Comparison of ENCODE assay signal across 30 cellular contexts in the genomic region with DNA sequence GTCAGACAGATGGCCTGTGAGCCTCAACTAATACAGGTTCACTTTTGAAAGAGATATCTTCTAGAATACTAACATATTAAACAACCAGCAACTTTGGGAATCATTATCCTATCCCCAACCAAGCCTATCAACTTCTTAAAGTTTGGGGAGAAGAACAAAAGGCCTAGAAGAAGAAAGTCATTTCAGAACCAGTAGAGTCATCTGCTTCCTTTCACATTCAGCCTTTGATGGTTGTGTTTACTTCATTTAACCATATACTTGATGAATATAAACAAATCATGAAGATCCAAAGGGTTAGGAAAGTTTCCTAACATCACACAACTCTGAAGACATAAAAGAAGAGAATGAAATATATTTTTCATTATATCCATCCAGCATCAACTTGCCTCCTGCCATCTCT.
"Had no signal": no experiment of that assay in that cellular context is flagged by ENCODE, and none has a peak within 500 bp of the region (broad histone marks: within the 10 kb centered on the region; RNA-seq: fewer than 3 reads in every experiment).

No MANE protein-coding gene starts in this region.

- H3K4me1 Mint-ChIP-seq: activated CD4-positive, alpha-beta T cell treated with anti-CD3 and anti-CD28 coated beads for 36 hours; activated CD4-positive, alpha-beta T cell treated with anti-CD3 and anti-CD28 coated beads, Interleukin-2, amount 10 ng/mL, durations not matched to agents 24 days and 14 days; activated naive CD4-positive, alpha-beta T cell treated with anti-CD3 and anti-CD28 coated beads, Interleukin-2, amount 10 ng/mL, durations not matched to agents 7 days and 5 days; activated naive CD8-positive, alpha-beta T cell treated with anti-CD3 and anti-CD28 coated beads, Interleukin-2, amount 10 ng/mL, durations not matched to agents 7 days and 5 days; brain; T-helper 17 cell had no signal

- DNase-seq: activated CD4-positive, alpha-beta memory T cell treated with anti-CD3 and anti-CD28 coated beads, Interleukin-2, amount 10 ng/mL, durations not matched to agents 7 days and 5 days; activated CD4-positive, alpha-beta T cell treated with anti-CD3 and anti-CD28 coated beads for 36 hours; activated CD4-positive, alpha-beta T cell treated with anti-CD3 and anti-CD28 coated beads, Interleukin-2, amount 10 ng/mL, durations not matched to agents 24 days and 14 days; activated CD4-positive, CD25-positive, alpha-beta regulatory T cell; activated CD4-positive, CD25-positive, alpha-beta regulatory T cell treated with anti-CD3 and anti-CD28 coated beads, Interleukin-2, amount 50 U/mL, for 72 hours; activated CD8-positive, alpha-beta memory T cell treated with anti-CD3 and anti-CD28 coated beads, Interleukin-2, amount 50 U/mL, for 48 hours; activated gamma-delta T cell; activated naive CD4-positive, alpha-beta T cell; activated naive CD4-positive, alpha-beta T cell treated with anti-CD3 and anti-CD28 coated beads, Interleukin-2, amount 10 ng/mL, durations not matched to agents 7 days and 5 days; activated naive CD8-positive, alpha-beta T cell treated with anti-CD3 and anti-CD28 coated beads, Interleukin-2, amount 10 ng/mL, durations not matched to agents 7 days and 5 days; activated T-cell treated with anti-CD3 and anti-CD28 coated beads, Interleukin-2, amount 50 U/mL, for 48 hours; central memory CD4-positive, alpha-beta T cell; cerebellar nuclear complex; colonic mucosa; effector CD8-positive, alpha-beta T cell; esophagus squamous epithelium; foreskin melanocyte; heart right ventricle; T-helper 17 cell; T1000 had no signal

- H3K27ac ChIP-seq: ascending aorta, breast epithelium, cardiac muscle cell, colonic mucosa, epithelial cell of prostate, esophagus squamous epithelium, gastroesophageal sphincter, heart right ventricle, hepatocyte had no signal

- H3K27me3 ChIP-seq: ascending aorta, breast epithelium, cardiac muscle cell, colonic mucosa, esophagus squamous epithelium, gastroesophageal sphincter, heart right ventricle, hepatocyte had no signal

- H3K9me3 Mint-ChIP-seq: activated CD4-positive, alpha-beta T cell treated with anti-CD3 and anti-CD28 coated beads, Interleukin-2, amount 10 ng/mL, durations not matched to agents 24 days and 14 days; activated naive CD4-positive, alpha-beta T cell treated with anti-CD3 and anti-CD28 coated beads, Interleukin-2, amount 10 ng/mL, durations not matched to agents 7 days and 5 days; activated naive CD4-positive, alpha-beta T cell treated with anti-CD3 and anti-CD28 coated beads, Interleukin-2, amount 50 U/mL, for 72 hours; activated T-helper 1 cell treated with anti-CD3 and anti-CD28 coated beads, Interleukin-12 subunit alpha, Interleukin-12 subunit beta, Interleukin-2, Interleukin-4 antibody, amounts not matched to agents 30 ng/mL and 10 ng/mL and 1 ng/mL, durations not matched to agents 14 hours and 24 hours and 36 hours; T-helper 2 cell treated with Interferon-gamma antibody and Interleukin-4, amounts not matched to agents 5 μg/mL and 100 μg/mL, for 36 hours had no signal

- H3K36me3 Mint-ChIP-seq: activated naive CD4-positive, alpha-beta T cell treated with anti-CD3 and anti-CD28 coated beads, Interleukin-2, amount 10 ng/mL, durations not matched to agents 7 days and 5 days; activated naive CD4-positive, alpha-beta T cell treated with anti-CD3 and anti-CD28 coated beads, Interleukin-2, amount 50 U/mL, for 72 hours; activated naive CD8-positive, alpha-beta T cell treated with anti-CD3 and anti-CD28 coated beads, Interleukin-2, amount 10 ng/mL, durations not matched to agents 7 days and 5 days; brain had no signal

- H3K4me3 ChIP-seq: ascending aorta, breast epithelium, cardiac muscle cell, colonic mucosa, esophagus squamous epithelium, gastroesophageal sphincter, heart right ventricle, hepatocyte had no signal

- H3K27ac Mint-ChIP-seq: activated CD4-positive, alpha-beta memory T cell treated with anti-CD3 and anti-CD28 coated beads, Interleukin-2, amount 10 ng/mL, durations not matched to agents 7 days and 5 days; activated CD4-positive, alpha-beta T cell treated with anti-CD3 and anti-CD28 coated beads for 36 hours; activated CD4-positive, alpha-beta T cell treated with anti-CD3 and anti-CD28 coated beads, Interleukin-2, amount 10 ng/mL, durations not matched to agents 24 days and 14 days; activated naive CD4-positive, alpha-beta T cell treated with anti-CD3 and anti-CD28 coated beads, Interleukin-2, amount 10 ng/mL, durations not matched to agents 7 days and 5 days; activated naive CD4-positive, alpha-beta T cell treated with anti-CD3 and anti-CD28 coated beads, Interleukin-2, amount 50 U/mL, for 72 hours; activated naive CD8-positive, alpha-beta T cell treated with anti-CD3 and anti-CD28 coated beads, Interleukin-2, amount 10 ng/mL, durations not matched to agents 7 days and 5 days; activated T-helper 1 cell treated with anti-CD3 and anti-CD28 coated beads, Interleukin-12 subunit alpha, Interleukin-12 subunit beta, Interleukin-2, Interleukin-4 antibody, amounts not matched to agents 30 ng/mL and 10 ng/mL and 1 ng/mL, durations not matched to agents 14 hours and 24 hours and 36 hours; brain; T-helper 17 cell; T-helper 2 cell treated with Interferon-gamma antibody and Interleukin-4, amounts not matched to agents 5 μg/mL and 100 μg/mL, for 36 hours had no signal

- H3K4me1 ChIP-seq: ascending aorta, breast epithelium, colonic mucosa, esophagus squamous epithelium, gastroesophageal sphincter, heart right ventricle had no signal

- H3K36me3 ChIP-seq: ascending aorta, breast epithelium, cardiac muscle cell, colonic mucosa, esophagus squamous epithelium, gastroesophageal sphincter, heart right ventricle had no signal

- H3K4me3 Mint-ChIP-seq: activated CD4-positive, alpha-beta memory T cell treated with anti-CD3 and anti-CD28 coated beads, Interleukin-2, amount 10 ng/mL, durations not matched to agents 7 days and 5 days; activated CD4-positive, alpha-beta T cell treated with anti-CD3 and anti-CD28 coated beads for 36 hours; activated CD4-positive, alpha-beta T cell treated with anti-CD3 and anti-CD28 coated beads, Interleukin-2, amount 10 ng/mL, durations not matched to agents 24 days and 14 days; activated naive CD4-positive, alpha-beta T cell treated with anti-CD3 and anti-CD28 coated beads, Interleukin-2, amount 10 ng/mL, durations not matched to agents 7 days and 5 days; activated naive CD8-positive, alpha-beta T cell treated with anti-CD3 and anti-CD28 coated beads, Interleukin-2, amount 10 ng/mL, durations not matched to agents 7 days and 5 days; activated T-helper 1 cell treated with anti-CD3 and anti-CD28 coated beads, Interleukin-12 subunit alpha, Interleukin-12 subunit beta, Interleukin-2, Interleukin-4 antibody, amounts not matched to agents 30 ng/mL and 10 ng/mL and 1 ng/mL, durations not matched to agents 14 hours and 24 hours and 36 hours; brain; T-helper 17 cell; T-helper 2 cell treated with Interferon-gamma antibody and Interleukin-4, amounts not matched to agents 5 μg/mL and 100 μg/mL, for 36 hours had no signal

- H3K9me3 ChIP-seq: ascending aorta, breast epithelium, colonic mucosa, esophagus squamous epithelium, gastroesophageal sphincter, heart right ventricle had no signal

- ATAC-seq: activated CD4-positive, alpha-beta T cell treated with anti-CD3 and anti-CD28 coated beads for 36 hours; gastroesophageal sphincter; heart right ventricle; T-helper 17 cell had no signal

- H3K27me3 Mint-ChIP-seq: activated CD4-positive, alpha-beta T cell treated with anti-CD3 and anti-CD28 coated beads for 36 hours; activated CD4-positive, alpha-beta T cell treated with anti-CD3 and anti-CD28 coated beads, Interleukin-2, amount 10 ng/mL, durations not matched to agents 24 days and 14 days; activated naive CD4-positive, alpha-beta T cell treated with anti-CD3 and anti-CD28 coated beads, Interleukin-2, amount 10 ng/mL, durations not matched to agents 7 days and 5 days; activated naive CD8-positive, alpha-beta T cell treated with anti-CD3 and anti-CD28 coated beads, Interleukin-2, amount 10 ng/mL, durations not matched to agents 7 days and 5 days; brain had no signal
